ENCODE assay signal across 8 cellular contexts in the genomic region with DNA sequence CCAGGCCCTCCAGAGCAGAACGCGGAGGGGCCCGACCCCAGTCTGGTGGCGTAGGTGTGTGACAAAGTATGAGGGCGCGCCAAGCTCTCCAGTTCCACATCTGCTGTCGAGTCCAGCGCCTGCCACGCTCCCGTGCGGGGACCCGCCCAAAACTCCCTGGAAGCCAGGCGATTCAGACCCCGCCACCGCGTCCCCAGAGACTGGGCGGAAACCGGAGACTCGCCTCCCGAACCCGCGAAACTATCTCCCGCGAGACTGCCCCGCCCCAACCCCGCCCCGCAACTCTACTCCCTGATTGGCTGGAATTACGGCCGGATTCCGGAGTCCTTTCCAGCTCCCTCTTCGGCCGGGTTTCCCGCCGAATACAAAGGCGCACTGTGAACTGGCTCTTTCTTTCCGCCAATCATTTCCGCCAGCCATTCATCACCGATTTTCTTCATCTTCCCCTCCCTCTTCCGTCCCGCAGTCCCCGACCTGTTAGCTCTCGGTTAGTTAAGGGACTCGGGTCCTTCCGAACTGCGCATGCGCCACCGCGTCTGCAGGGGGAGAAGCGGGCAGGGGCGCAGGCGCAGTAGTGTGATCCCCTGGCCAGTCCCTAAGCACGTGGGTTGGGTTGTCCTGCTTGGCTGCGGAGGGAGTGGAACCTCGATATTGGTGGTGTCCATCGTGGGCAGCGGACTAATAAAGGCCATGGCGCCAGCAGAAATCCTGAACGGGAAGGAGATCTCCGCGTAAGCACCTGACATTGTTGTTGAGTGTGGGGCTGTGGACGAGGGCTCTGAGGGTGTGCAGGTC. TPM values are rescaled to one million over a fixed set of nuclear protein-coding genes. Genes with fewer than 3 reads are reported as not detected.
DNase-seq lines count a peak whose midpoint lies in the region; ATAC-seq and TF ChIP-seq lines count a peak whose summit lies in the region.

TSS of gene MTHFD1 (plus strand) at position 616 of the 795 bp plus-strand sequence. CDS start at position 691, 75 bp downstream.

- intact Hi-C loops in naive thymus-derived CD4-positive, alpha-beta T cell (cut with micrococcal nuclease) = loop anchor here (1.0 to 5.0 kb wide), 11 partner anchors 25 to 845 kb away; partner anchors contain the start of genes HSPA2 (in 2 of the 2), MAX (in 2 of the 2), PPP2R5E (in 2 of the 2) and ZBTB25 (in 2 of the 2)

- POLR2A ChIA-PET in RWPE1 (lab: Yijun Ruan, JAX; ENCODE audit: low non-redundant PET) = interaction anchor here (0.5 to 1.2 kb wide), 3 partner anchors 14 to 49 kb away, joined by 3 to 5 read pairs (median 4); no protein-coding TSS in a partner anchor
- POLR2A ChIA-PET in naive thymus-derived CD4-positive, alpha-beta T cell (lab: Charles Lee) = interaction anchor here (1.0 to 2.1 kb wide), 4 partner anchors 10 to 846 kb away, joined by 3 to 12 read pairs (median 7); partner anchors contain the start of gene ZBTB1

- H3K9me3 ChIP-seq in fibroblast of lung (ENCODE audit: control insufficient read depth, insufficient read depth, low read depth, low read length) = no peaks in the 10 kb centered on the region
- H3K9me3 ChIP-seq in naive thymus-derived CD4-positive, alpha-beta T cell (ENCODE audit: control insufficient read depth in 2 of 3, low read length in 3 of 3) = no peaks in the 10 kb centered on the region

- ATAC-seq in activated T-helper 17 cell treated with anti-CD3 and anti-CD28 coated beads, Interleukin-2, amount 50 U/mL, for 72 hours (replicated peaks) = peak; percentile 94
- peak; percentile 90 for ATAC-seq in naive thymus-derived CD4-positive, alpha-beta T cell
- peak; percentile 92 to 93 for ATAC-seq in stimulated activated naive B cell treated with anti-CD40 and anti-IgM and Interleukin-4, amounts not matched to agents 10 μg/mL and 1 μg/mL and 100 μg/mL, for 72 hours (replicated peaks)

- peak within 1 kb of the TSS; percentile 97 for H2AFZ ChIP-seq in fibroblast of lung (ENCODE audit: low read length)

- DNase-seq in Daoy (ENCODE audit: low read depth) = peak; percentile 100
- peak; percentile 73 for DNase-seq in GOT3 (lab: John Stamatoyannopoulos, UW)
- DNase-seq in LNCaP clone FGC (ENCODE audit: low read depth) = peak; percentile 99
- peak; percentile 100 for DNase-seq in RWPE1 (ENCODE audit: low spot score)
- DNase-seq in fibroblast of lung (ENCODE audit: low read depth in 2 of 2) = peak; percentile 99 to 100
- peak; percentile 93 to 97 (median 96) for DNase-seq in naive thymus-derived CD4-positive, alpha-beta T cell
- DNase-seq in stimulated activated naive B cell treated with anti-CD40 and anti-IgM and Interleukin-4, amounts not matched to agents 10 μg/mL and 1 μg/mL and 100 μg/mL, for 72 hours = peak; percentile 95

- CTCF ChIA-PET in RWPE1 (lab: Yijun Ruan, JAX) = interaction anchor here (0.6 to 1.2 kb wide), 4 partner anchors 50 to 261 kb away, joined by 3 to 4 read pairs (median 4); no protein-coding TSS in a partner anchor
- CTCF ChIA-PET in naive thymus-derived CD4-positive, alpha-beta T cell (lab: Charles Lee) = no interaction called here

- peak within 1 kb of the TSS; percentile 99 for H3K4me2 ChIP-seq in fibroblast of lung (ENCODE audit: extremely low read depth, insufficient read depth, low read length)

- H3K4me3 Mint-ChIP-seq in activated T-helper 17 cell treated with anti-CD3 and anti-CD28 coated beads, Interleukin-2, amount 50 U/mL, for 72 hours = peak within 1 kb of the TSS; percentile 95
- H3K4me3 Mint-ChIP-seq in naive thymus-derived CD4-positive, alpha-beta T cell = peak within 1 kb of the TSS; percentile 92 to 99 (median 96)
- peak within 1 kb of the TSS; percentile 93 to 96 for H3K4me3 Mint-ChIP-seq in stimulated activated naive B cell treated with anti-CD40 and anti-IgM and Interleukin-4, amounts not matched to agents 10 μg/mL and 1 μg/mL and 100 μg/mL, for 72 hours

- no peaks in the 10 kb centered on the region for H3K27me3 Mint-ChIP-seq in activated T-helper 17 cell treated with anti-CD3 and anti-CD28 coated beads, Interleukin-2, amount 50 U/mL, for 72 hours
- peaks cover 0 to 4% (median 0%) of the 10 kb centered on the region in 5 donors for H3K27me3 Mint-ChIP-seq in naive thymus-derived CD4-positive, alpha-beta T cell
- H3K27me3 Mint-ChIP-seq in stimulated activated naive B cell treated with anti-CD40 and anti-IgM and Interleukin-4, amounts not matched to agents 10 μg/mL and 1 μg/mL and 100 μg/mL, for 72 hours = no peaks in the 10 kb centered on the region

- H3K27me3 ChIP-seq in fibroblast of lung (ENCODE audit: control insufficient read depth, insufficient read depth, low read length) = no peaks in the 10 kb centered on the region
- H3K27me3 ChIP-seq in naive thymus-derived CD4-positive, alpha-beta T cell (ENCODE audit: control insufficient read depth in 2 of 2, insufficient read depth in 2 of 2, low read length in 2 of 2) = no peaks in the 10 kb centered on the region

- H3K27ac ChIP-seq in RWPE1 (peak within 1 kb of the TSS; percentile 92), fibroblast of lung (ENCODE audit: insufficient read depth, low read length) (peak within 1 kb of the TSS; percentile 97)
- peak within 1 kb of the TSS; percentile 79 for H3K27ac ChIP-seq in naive thymus-derived CD4-positive, alpha-beta T cell (ENCODE audit: low read depth, low read length)

- peak within 1 kb of the TSS; percentile 89 for H3K4me3 ChIP-seq in LNCaP clone FGC (ENCODE audit: low read depth, low read length)
- H3K4me3 ChIP-seq in fibroblast of lung (replicated peaks in 1 of 4; ENCODE audit: control extremely low read depth in 1 of 4, insufficient read depth in 1 of 4, low read depth in 3 of 4, low read length in 4 of 4) = peak within 1 kb of the TSS; percentile 82 to 93 (median 88)
- peak within 1 kb of the TSS; percentile 89 for H3K4me3 ChIP-seq in naive thymus-derived CD4-positive, alpha-beta T cell (ENCODE audit: low read length)

- H4K20me1 ChIP-seq in fibroblast of lung (ENCODE audit: control insufficient read depth, extremely low read depth, insufficient read depth, low read length) = no peaks in the 10 kb centered on the region

- peaks cover 32% of the 10 kb centered on the region for H3K79me2 ChIP-seq in fibroblast of lung (ENCODE audit: control insufficient read depth, insufficient read depth, low read length)

- TF ChIP-seq CTCF in LNCaP clone FGC (IDR thresholded peaks at IDR 0.05; ENCODE audit: control insufficient read depth, extremely low read depth, insufficient read depth) (no peak), RWPE1 (conservative IDR thresholded peaks at IDR 0.05; ENCODE audit: low read depth) (no peak), fibroblast of lung (conservative IDR thresholded peaks at IDR 0.05 in 1 of 2, IDR thresholded peaks at IDR 0.05 in 1 of 2; ENCODE audit: low read depth in 1 of 2, low read length in 2 of 2) (no peak)

- no peaks in the 10 kb centered on the region for H3K9me3 Mint-ChIP-seq in activated T-helper 17 cell treated with anti-CD3 and anti-CD28 coated beads, Interleukin-2, amount 50 U/mL, for 72 hours
- peaks cover 0 to 4% (median 0%) of the 10 kb centered on the region in 11 donors for H3K9me3 Mint-ChIP-seq in naive thymus-derived CD4-positive, alpha-beta T cell
- no peaks in the 10 kb centered on the region for H3K9me3 Mint-ChIP-seq in stimulated activated naive B cell treated with anti-CD40 and anti-IgM and Interleukin-4, amounts not matched to agents 10 μg/mL and 1 μg/mL and 100 μg/mL, for 72 hours

- peaks cover 5% of the 10 kb centered on the region for H3K4me1 ChIP-seq in fibroblast of lung (ENCODE audit: control insufficient read depth, extremely low read depth, insufficient read depth, low read length)
- peaks cover 11 to 17% of the 10 kb centered on the region in 2 donors for H3K4me1 ChIP-seq in naive thymus-derived CD4-positive, alpha-beta T cell (ENCODE audit: control insufficient read depth in 2 of 2, insufficient read depth in 2 of 2, low read length in 2 of 2)

- peaks cover 13% of the 10 kb centered on the region for H3K4me1 Mint-ChIP-seq in activated T-helper 17 cell treated with anti-CD3 and anti-CD28 coated beads, Interleukin-2, amount 50 U/mL, for 72 hours
- peaks cover 18 to 49% (median 41%) of the 10 kb centered on the region in 7 donors for H3K4me1 Mint-ChIP-seq in naive thymus-derived CD4-positive, alpha-beta T cell
- H3K4me1 Mint-ChIP-seq in stimulated activated naive B cell treated with anti-CD40 and anti-IgM and Interleukin-4, amounts not matched to agents 10 μg/mL and 1 μg/mL and 100 μg/mL, for 72 hours = peaks cover 25 to 49% of the 10 kb centered on the region in 2 donors

- H3K36me3 ChIP-seq in fibroblast of lung (ENCODE audit: control insufficient read depth, insufficient read depth, low read length) = peaks cover 3% of the 10 kb centered on the region
- H3K36me3 ChIP-seq in naive thymus-derived CD4-positive, alpha-beta T cell (ENCODE audit: control insufficient read depth in 2 of 3, insufficient read depth in 3 of 3, low read length in 3 of 3) = no peaks in the 10 kb centered on the region

- H3K27ac Mint-ChIP-seq in activated T-helper 17 cell treated with anti-CD3 and anti-CD28 coated beads, Interleukin-2, amount 50 U/mL, for 72 hours = peak within 1 kb of the TSS; percentile 95
- H3K27ac Mint-ChIP-seq in naive thymus-derived CD4-positive, alpha-beta T cell = peak within 1 kb of the TSS; percentile 90 to 99 (median 95)
- peak within 1 kb of the TSS; percentile 93 for H3K27ac Mint-ChIP-seq in stimulated activated naive B cell treated with anti-CD40 and anti-IgM and Interleukin-4, amounts not matched to agents 10 μg/mL and 1 μg/mL and 100 μg/mL, for 72 hours

- peak within 1 kb of the TSS; percentile 87 for H3K9ac ChIP-seq in fibroblast of lung (ENCODE audit: insufficient read depth, low read length)

- H3K36me3 Mint-ChIP-seq in activated T-helper 17 cell treated with anti-CD3 and anti-CD28 coated beads, Interleukin-2, amount 50 U/mL, for 72 hours (ENCODE audit: low read depth) = peaks cover 47% of the 10 kb centered on the region
- peaks cover 0 to 24% (median 7%) of the 10 kb centered on the region in 5 donors for H3K36me3 Mint-ChIP-seq in naive thymus-derived CD4-positive, alpha-beta T cell
- peaks cover 22 to 25% of the 10 kb centered on the region in 2 donors for H3K36me3 Mint-ChIP-seq in stimulated activated naive B cell treated with anti-CD40 and anti-IgM and Interleukin-4, amounts not matched to agents 10 μg/mL and 1 μg/mL and 100 μg/mL, for 72 hours

RNA-seq across cellular contexts. Expression of gene MTHFD1, which starts in this region (rescaled TPM):
- total RNA-seq in Daoy (2014; rRNA removed; shearing (Covaris generic)) = 50.9 and 63.7 TPM in 2 replicates
- total RNA-seq in activated T-helper 17 cell treated with anti-CD3 and anti-CD28 coated beads, Interleukin-2, amount 50 U/mL, for 72 hours = 100 to 1,000 TPM; 142 to 282 TPM
- 33.1 and 41.6 TPM in 2 replicates for total RNA-seq in fibroblast of lung
- polyA plus RNA-seq in fibroblast of lung = 39.4 and 76.4 TPM in 2 replicates
- polyA plus RNA-seq in fibroblast of lung (2012) = 49.0 and 107 TPM in 2 replicates
- 32.0 and 81.7 TPM in 2 replicates for polyA minus RNA-seq in fibroblast of lung (ENCODE audit: low replicate concordance)
- total RNA-seq in naive thymus-derived CD4-positive, alpha-beta T cell = 100 to 1,000 TPM in 1 of 5 experiments, 10 to 100 TPM in 4; 28.0 to 189 (median 30.2) TPM
- 10 to 100 TPM; 34.2 to 40.2 TPM for polyA plus RNA-seq in naive thymus-derived CD4-positive, alpha-beta T cell

Comparison
In these comparisons a context has a peak if more than half of its experiments do, and no peak if none do; other contexts are left out.
1. Peak in every context shown above with its lines: DNase-seq, ATAC-seq, H3K4me3 ChIP-seq and H3K27ac ChIP-seq.